In the genomic region with DNA sequence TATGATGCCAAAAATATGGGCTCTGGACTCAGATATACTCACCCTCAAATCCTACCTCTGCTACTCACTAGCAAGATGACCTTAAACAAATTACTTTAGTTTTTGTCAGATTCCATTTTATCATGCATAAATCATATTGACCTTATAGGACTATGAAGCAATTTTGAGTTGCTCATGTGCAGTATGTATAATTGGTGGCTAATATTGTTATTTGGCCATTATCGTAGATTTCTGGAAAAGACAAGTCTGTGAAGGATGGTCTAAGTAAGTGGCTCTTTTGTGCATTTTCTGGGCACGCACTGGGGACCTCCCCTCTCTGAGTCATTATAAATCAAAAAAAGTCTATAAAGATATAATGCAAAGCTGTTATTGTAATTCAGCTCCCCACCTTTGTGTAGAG, we compare ENCODE assay signal across 32 cellular contexts.
"Had no signal": no experiment of that assay in that cellular context is flagged by ENCODE, and none has a peak within 500 bp of the region (broad histone marks: within the 10 kb centered on the region; RNA-seq: fewer than 3 reads in every experiment).

No MANE protein-coding gene starts in this region.

- H3K27ac ChIP-seq: adrenal gland, ascending aorta, brain microvascular endothelial cell, breast epithelium, cardiac muscle cell had no signal

- ATAC-seq: activated naive CD4-positive, alpha-beta T cell treated with anti-CD3 and anti-CD28 coated beads, Interleukin-2, amount 50 U/mL, for 72 hours; activated naive CD8-positive, alpha-beta T cell treated with anti-CD3 and anti-CD28 coated beads, Interleukin-2, amount 50 U/mL, for 24 hours; activated T-cell treated with anti-CD3 and anti-CD28 coated beads, Interleukin-2, amount 50 U/mL, for 4 hours; activated T-cell treated with anti-CD3 and anti-CD28 coated beads, Interleukin-2, amount 50 U/mL, for 72 hours; activated T-helper 17 cell treated with anti-CD3 and anti-CD28 coated beads, Interleukin-2, amount 50 U/mL, for 72 hours; body of pancreas had no signal

- H3K4me3 ChIP-seq: adrenal gland, ascending aorta, body of pancreas, breast epithelium, cardiac muscle cell had no signal

- DNase-seq: activated effector memory CD4-positive, alpha-beta T cell treated with anti-CD3 and anti-CD28 coated beads, Interleukin-2, amount 50 U/mL, for 16 hours; activated effector memory CD4-positive, alpha-beta T cell treated with Interleukin-2 at 50 U/mL for 16 hours; activated gamma-delta T cell; activated gamma-delta T cell treated with Interleukin-2 at 50 U/mL for 16 hours; activated naive CD4-positive, alpha-beta T cell; activated naive CD4-positive, alpha-beta T cell treated with anti-CD3 and anti-CD28 coated beads for 36 hours; activated naive CD4-positive, alpha-beta T cell treated with anti-CD3 and anti-CD28 coated beads, Interleukin-2, amount 10 ng/mL, durations not matched to agents 7 days and 5 days; activated naive CD4-positive, alpha-beta T cell treated with anti-CD3 and anti-CD28 coated beads, Interleukin-2, amount 50 U/mL, for 16 hours; activated naive CD4-positive, alpha-beta T cell treated with Interleukin-2 at 50 U/mL for 16 hours; activated naive CD8-positive, alpha-beta T cell treated with anti-CD3 and anti-CD28 coated beads for 36 hours; activated naive CD8-positive, alpha-beta T cell treated with anti-CD3 and anti-CD28 coated beads, Interleukin-2, amount 10 ng/mL, durations not matched to agents 7 days and 5 days; activated naive CD8-positive, alpha-beta T cell treated with anti-CD3 and anti-CD28 coated beads, Interleukin-2, amount 50 U/mL, for 24 hours; activated T-cell treated with anti-CD3 and anti-CD28 coated beads, Interleukin-2, amount 50 U/mL, for 1 hour; activated T-cell treated with anti-CD3 and anti-CD28 coated beads, Interleukin-2, amount 50 U/mL, for 24 hours; activated T-cell treated with anti-CD3 and anti-CD28 coated beads, Interleukin-2, amount 50 U/mL, for 4 hours; activated T-cell treated with anti-CD3 and anti-CD28 coated beads, Interleukin-2, amount 50 U/mL, for 48 hours; activated T-cell treated with anti-CD3 and anti-CD28 coated beads, Interleukin-2, amount 50 U/mL, for 72 hours; adrenal gland; amniotic stem cell; amygdala; anterior cingulate cortex; aorta; body of pancreas; brain microvascular endothelial cell; caudate nucleus; central memory CD4-positive, alpha-beta T cell; cerebellar nuclear complex had no signal

- H3K9me3 ChIP-seq: adrenal gland, ascending aorta, body of pancreas, breast epithelium had no signal

- H3K27me3 ChIP-seq: adrenal gland, ascending aorta, body of pancreas, brain microvascular endothelial cell, breast epithelium, cardiac muscle cell had no signal

- H3K36me3 ChIP-seq: adrenal gland, ascending aorta, brain microvascular endothelial cell, breast epithelium, cardiac muscle cell had no signal

- H3K4me1 ChIP-seq: breast epithelium had no signal
